ENCODE assay signal across 8 cellular contexts in genomic region chr2:197452754-197453122, GRCh38. TPM values are rescaled to one million over a fixed set of nuclear protein-coding genes. Genes with fewer than 3 reads are reported as not detected.
DNase-seq lines count a peak whose midpoint lies in the region; ATAC-seq and TF ChIP-seq lines count a peak whose summit lies in the region.

No MANE protein-coding gene starts in this region.

- peaks cover 20 to 44% (median 42%) of the 10 kb centered on the region in 3 donors for H3K4me1 Mint-ChIP-seq in naive B cell

- no peak for TF ChIP-seq CTCF in AG09309 (IDR thresholded peaks at IDR 0.05; ENCODE audit: control insufficient read depth, insufficient read depth, low read depth, low read length, missing control alignments)
- TF ChIP-seq CTCF in KMS-11 (conservative IDR thresholded peaks at IDR 0.05; ENCODE audit: low read depth, low read length) = no peak

- H4K20me1 ChIP-seq in KMS-11 (ENCODE audit: insufficient read depth) = no peaks in the 10 kb centered on the region

- H3K36me3 Mint-ChIP-seq in naive B cell = peaks cover 0 to 7% of the 10 kb centered on the region in 2 donors

- no peak for DNase-seq in AG09309 (ENCODE audit: low read depth)
- no peak for DNase-seq in naive B cell
- DNase-seq in GM03348 (ENCODE audit: low spot score) = no peak
- DNase-seq in activated CD4-positive, alpha-beta T cell treated with anti-CD3 and anti-CD28 coated beads for 4 hours = no peak

- peak overlapping the region; percentile 98 to 100 (median 100) for H3K27ac Mint-ChIP-seq in naive B cell

- H3K79me2 ChIP-seq in KMS-11 (ENCODE audit: insufficient read depth, low read depth) = peaks cover 40% of the 10 kb centered on the region

- H3K9me3 Mint-ChIP-seq in naive B cell = no peaks in the 10 kb centered on the region

- H3K36me3 ChIP-seq in KMS-11 (ENCODE audit: insufficient read depth) = no peaks in the 10 kb centered on the region

- peak overlapping the region; percentile 45; the same call in 1 of the 2 replicates for H3K9ac ChIP-seq in KMS-11

- peak overlapping the region; percentile 96 to 100 (median 100) for H3K4me3 Mint-ChIP-seq in naive B cell

- no peaks in the 10 kb centered on the region for H3K27me3 ChIP-seq in KMS-11 (ENCODE audit: insufficient read depth, low read depth)

- peak overlapping the region; percentile 71 for H2AFZ ChIP-seq in KMS-11 (ENCODE audit: low read depth)

- no peaks in the 10 kb centered on the region for H3K27me3 Mint-ChIP-seq in naive B cell

- peaks cover 20% of the 10 kb centered on the region for H3K4me1 ChIP-seq in KMS-11 (ENCODE audit: low read depth, poor library complexity, severe bottlenecking)

- H3K4me2 ChIP-seq in KMS-11 = peak overlapping the region; percentile 92

- peak overlapping the region; percentile 92 for H3K4me3 ChIP-seq in AG09309 (ENCODE audit: control insufficient read depth, low read depth, low read length)
- peak overlapping the region; percentile 41 for H3K4me3 ChIP-seq in KMS-11 (IDR thresholded peaks at IDR 0.05; ENCODE audit: insufficient read depth, low read depth, low read length)

- ATAC-seq in naive B cell (ENCODE audit: low read depth in 2 of 2) (no peak), HG02798 (IDR thresholded peaks at IDR 0.05; ENCODE audit: poor library complexity, unreplicated experiment) (no peak), HG03139 (IDR thresholded peaks at IDR 0.05; ENCODE audit: unreplicated experiment) (no peak)

- peak overlapping the region; percentile 56 for H3K27ac ChIP-seq in KMS-11
- peak overlapping the region; percentile 92 for H3K27ac ChIP-seq in cingulate gyrus (ENCODE audit: low read depth, low read length)

RNA-seq across cellular contexts. Expression of gene COQ10B, which starts 0.6 kb away (rescaled TPM):
- polyA plus RNA-seq in naive B cell (ENCODE audit: low read depth in 6 of 6) = 10 to 100 TPM; 36.6 to 83.2 (median 48.5) TPM

RNA-seq across cellular contexts. Expression of gene SF3B1, which starts 17.9 kb away (rescaled TPM):
- polyA plus RNA-seq in naive B cell (ENCODE audit: low read depth in 6 of 6) = 100 to 1,000 TPM in 5 of 6 donors, 10 to 100 TPM in 1; 99.2 to 166 (median 153) TPM

RNA-seq across cellular contexts. Expression of gene HSPD1, which starts 46.9 kb away (rescaled TPM):
- polyA plus RNA-seq in naive B cell (ENCODE audit: low read depth in 6 of 6) = 10 to 100 TPM; 58.5 to 93.4 (median 78.7) TPM

RNA-seq across cellular contexts. Expression of gene HSPE1, which starts 47.4 kb away (rescaled TPM):
- polyA plus RNA-seq in naive B cell (ENCODE audit: low read depth in 6 of 6) = 100 to 1,000 TPM in 2 of 6 donors, 10 to 100 TPM in 4; 79.9 to 109 (median 93.0) TPM
